ENCODE assay signal across 18 cellular contexts in the genomic region with DNA sequence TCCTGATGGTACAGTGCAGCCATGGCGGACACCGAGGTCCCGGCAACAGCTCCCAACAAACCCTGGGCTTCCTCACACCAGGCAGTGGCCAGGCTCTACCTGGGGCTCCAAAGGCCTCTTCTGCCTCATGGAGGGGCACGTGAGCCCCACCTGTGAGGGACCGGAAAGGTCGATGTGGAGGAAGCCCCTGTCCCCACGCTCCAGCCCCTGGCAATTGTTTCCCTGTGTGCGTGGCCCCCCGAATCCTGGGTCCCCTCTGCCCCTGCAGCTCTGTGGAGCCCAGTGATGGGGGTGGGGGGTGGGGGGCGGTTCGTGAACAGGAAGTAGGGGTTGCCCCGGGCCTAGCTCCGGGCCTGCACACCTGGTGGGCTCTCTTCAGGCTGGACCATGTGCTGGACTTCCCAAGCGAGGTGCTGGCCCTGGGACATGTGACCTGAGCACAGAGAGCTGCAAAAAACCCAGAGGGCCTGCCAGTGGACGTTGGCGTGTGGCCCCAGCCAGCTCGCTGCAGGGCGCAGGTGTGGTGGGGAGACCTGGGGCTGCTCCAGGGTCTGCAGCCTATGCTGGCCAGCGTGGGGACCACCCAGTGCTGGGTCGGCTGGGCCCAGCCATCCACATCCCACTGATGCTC.
DNase-seq lines count a peak whose midpoint lies in the region; ATAC-seq and TF ChIP-seq lines count a peak whose summit lies in the region.
"Had no signal": no experiment of that assay in that cellular context is flagged by ENCODE, and none has a peak within 500 bp of the region (broad histone marks: within the 10 kb centered on the region; RNA-seq: fewer than 3 reads in every experiment).

No MANE protein-coding gene starts in this region.

- H3K4me3 Mint-ChIP-seq in activated B cell treated with CpG ODN at 0.5 μM for 24 hours: no peak overlapping the region

- ATAC-seq in activated B cell treated with CpG ODN at 0.5 μM for 24 hours (ENCODE audit: low read depth) (no peak), left colon (no peak), HG03521 (IDR thresholded peaks at IDR 0.05; ENCODE audit: unreplicated experiment) (no peak)

- no peak overlapping the region for H2BK15ac ChIP-seq in mesendoderm (replicated peaks; ENCODE audit: low read depth)

- no peak overlapping the region for H2BK5ac ChIP-seq in mesendoderm (ENCODE audit: low read length)

- H3K4me3 ChIP-seq in spleen (no peak overlapping the region), mesendoderm (ENCODE audit: low read length) (no peak overlapping the region)
- H3K4me3 ChIP-seq: BLaER1 treated with 17β-estradiol and CSF1 and Interleukin-3, amounts not matched to agents 10 nM and 100 nM had no signal

- no peak overlapping the region for H3K18ac ChIP-seq in mesendoderm (ENCODE audit: low read length)

- POLR2A ChIA-PET in activated B cell treated with CpG ODN at 0.5 μM for 24 hours (lab: Charles Lee): no interaction called here

- no peak overlapping the region for H3K27ac Mint-ChIP-seq in activated B cell treated with CpG ODN at 0.5 μM for 24 hours

- peak; percentile 61 for DNase-seq in activated effector memory CD4-positive, alpha-beta T cell treated with anti-CD3 and anti-CD28 coated beads, Interleukin-2, amount 50 U/mL, for 16 hours
- DNase-seq in activated effector memory CD4-positive, alpha-beta T cell treated with Interleukin-2 at 50 U/mL for 16 hours: no peak
- DNase-seq in activated B cell treated with CpG ODN at 0.5 μM for 24 hours (peak; percentile 11), left colon (peak; percentile 3 to 20), spleen (peak; percentile 48), mesendoderm (no peak), AML-193 (lab: John Stamatoyannopoulos, UW) (no peak)
- DNase-seq: 8988T; DMS79 treated with DMSO at 0.1 percent for 48 hours; GOT3; KG1; NCI-H1436; NCI-H2029; NCI-H2171; NCI-H446 treated with DMSO at 0.1 percent for 48 hours; NK-92 treated with Interleukin-12 subunit alpha and Interleukin-12 subunit beta, amount 100 ng/mL, for 24 hours had no signal

- H3K9ac ChIP-seq in mesendoderm (ENCODE audit: low read length): no peak overlapping the region

- intact Hi-C loops in activated B cell treated with CpG ODN at 0.5 μM for 24 hours (cut with micrococcal nuclease): no loop called here
- intact Hi-C loops in left colon (cut with DNase I, micrococcal nuclease): no loop called here
- intact Hi-C loops in spleen (cut with DNase I; ENCODE audit: low total_unique reads): no loop called here

- H3K23ac ChIP-seq in mesendoderm (ENCODE audit: low read length): no peak overlapping the region

- CTCF ChIA-PET in activated B cell treated with CpG ODN at 0.5 μM for 24 hours (lab: Charles Lee): no interaction called here

- H3K9me3 ChIP-seq in spleen: no peaks in the 10 kb centered on the region
- H3K9me3 ChIP-seq: BLaER1 treated with 17β-estradiol and CSF1 and Interleukin-3, amounts not matched to agents 10 nM and 100 nM had no signal

- H3K4ac ChIP-seq in mesendoderm (ENCODE audit: low read depth, low read length): no peak overlapping the region

- H3K27ac ChIP-seq in spleen: no peak overlapping the region
- no peak overlapping the region for H3K27ac ChIP-seq in mesendoderm (ENCODE audit: low read depth, low read length)
- H3K27ac ChIP-seq: BLaER1 treated with 17β-estradiol and CSF1 and Interleukin-3, amounts not matched to agents 10 nM and 100 nM had no signal

- H3K36me3 Mint-ChIP-seq in activated B cell treated with CpG ODN at 0.5 μM for 24 hours (ENCODE audit: low read depth): peaks cover 19% of the 10 kb centered on the region

- no peak overlapping the region for H3K56ac ChIP-seq in mesendoderm (ENCODE audit: low read length)

- H3K27me3 Mint-ChIP-seq in activated B cell treated with CpG ODN at 0.5 μM for 24 hours: no peaks in the 10 kb centered on the region

- no peaks in the 10 kb centered on the region for H3K9me3 Mint-ChIP-seq in activated B cell treated with CpG ODN at 0.5 μM for 24 hours

- H3K4me1 ChIP-seq in spleen (peaks cover 11 to 50% (median 23%) of the 10 kb centered on the region in 6 donors), mesendoderm (ENCODE audit: control insufficient read depth, low read depth, low read length) (no peaks in the 10 kb centered on the region)

- TF ChIP-seq CTCF in activated B cell treated with CpG ODN at 0.5 μM for 24 hours (IDR thresholded peaks at IDR 0.05) (no peak), spleen (IDR thresholded peaks at IDR 0.05 in 8 of 11, conservative IDR thresholded peaks at IDR 0.05 in 3 of 11) (no peak)

- peaks cover 12% of the 10 kb centered on the region for H3K4me1 Mint-ChIP-seq in activated B cell treated with CpG ODN at 0.5 μM for 24 hours

- no peaks in the 10 kb centered on the region for H3K79me2 ChIP-seq in mesendoderm (ENCODE audit: control insufficient read depth, insufficient read depth, low read length)

- no peak overlapping the region for H2BK120ac ChIP-seq in mesendoderm (ENCODE audit: low read depth, low read length)

- H3K36me3 ChIP-seq in spleen (peaks cover 0 to 48% (median 7%) of the 10 kb centered on the region in 6 donors), mesendoderm (ENCODE audit: control insufficient read depth, insufficient read depth, low read length) (no peaks in the 10 kb centered on the region)

- no peak for TF ChIP-seq POLR2A in spleen (IDR thresholded peaks at IDR 0.05)

- no peaks in the 10 kb centered on the region for H3K27me3 ChIP-seq in spleen (replicated peaks in 1 of 7)
- H3K27me3 ChIP-seq in mesendoderm (ENCODE audit: insufficient read depth, low read length, poor library complexity): no peaks in the 10 kb centered on the region
- H3K27me3 ChIP-seq: BLaER1 treated with 17β-estradiol and CSF1 and Interleukin-3, amounts not matched to agents 10 nM and 100 nM had no signal

- no peaks in the 10 kb centered on the region for H3K79me1 ChIP-seq in mesendoderm (ENCODE audit: low read length)

- no peak overlapping the region for H2AK5ac ChIP-seq in mesendoderm (ENCODE audit: low read length)

- H4K8ac ChIP-seq in mesendoderm (ENCODE audit: low read depth, low read length): no peak overlapping the region

- no peak overlapping the region for H3K4me2 ChIP-seq in mesendoderm (ENCODE audit: low read length)
- H3K4me2 ChIP-seq: BLaER1 treated with 17β-estradiol and CSF1 and Interleukin-3, amounts not matched to agents 10 nM and 100 nM had no signal

- WGBS in spleen, 5 donors: 87 to 93% (median 91%) methylated on average over 14 to 20 of the region's 20 CpGs
- no CpG with 5 or more reads among the region's 20 CpGs for WGBS in mesendoderm (ENCODE audit: extremely low coverage, insufficient coverage, low lambda C conversion rate)

- H4K5ac ChIP-seq in mesendoderm (ENCODE audit: low read length): no peak overlapping the region

Comparison
In these comparisons a context has a peak if more than half of its experiments do, and no peak if none do; other contexts are left out.
1. DNase-seq: peak in activated effector memory CD4-positive, alpha-beta T cell treated with anti-CD3 and anti-CD28 coated beads, Interleukin-2, amount 50 U/mL, for 16 hours (single experiment), activated B cell treated with CpG ODN at 0.5 μM for 24 hours (single experiment), left colon (2 of 2) and spleen (single experiment); none in activated effector memory CD4-positive, alpha-beta T cell treated with Interleukin-2 at 50 U/mL for 16 hours (single experiment), mesendoderm (single experiment) and AML-193 (0 of 2).